8 cellular contexts compared by ENCODE assay signal in genomic region chr3:72997421-72997961, GRCh38. TPM values are rescaled to one million over a fixed set of nuclear protein-coding genes. Genes with fewer than 3 reads are reported as not detected.
DNase-seq lines count a peak whose midpoint lies in the region; ATAC-seq, FAIRE-seq and TF ChIP-seq lines count a peak whose summit lies in the region.

No MANE protein-coding gene starts in this region.

- peaks cover 38% of the 10 kb centered on the region for H3K36me3 ChIP-seq in BE2C
- peaks cover 33% of the 10 kb centered on the region for H3K36me3 ChIP-seq in SU-DHL-6 (ENCODE audit: low read length)
- no peaks in the 10 kb centered on the region for H3K36me3 ChIP-seq in kidney (ENCODE audit: control insufficient read depth in 1 of 2, insufficient read depth in 2 of 2, low read length in 2 of 2)

- peak overlapping the region; percentile 99 for H3K4me2 ChIP-seq in SU-DHL-6 (ENCODE audit: low read depth, low read length, poor library complexity, severe bottlenecking)

- FAIRE-seq in kidney (lab: Jason Lieb, UNC): no peak

- ATAC-seq in GM18519 (IDR thresholded peaks at IDR 0.05; ENCODE audit: low FRiP score, unreplicated experiment) (peak; percentile 31), GM19467 (IDR thresholded peaks at IDR 0.05; ENCODE audit: unreplicated experiment) (no peak)

- no peaks in the 10 kb centered on the region for H3K4me1 ChIP-seq in BE2C
- peaks cover 4 to 14% of the 10 kb centered on the region in 2 donors for H3K4me1 ChIP-seq in kidney (ENCODE audit: control insufficient read depth in 1 of 2, insufficient read depth in 1 of 2, low read depth in 1 of 2, low read length in 2 of 2)

- DNase-seq in BE2C (peak; percentile 44), HuH-7 (ENCODE audit: low spot score) (peak; percentile 17), cardiac fibroblast (ENCODE audit: low read depth in 2 of 2) (peak; percentile 68 to 76), kidney (no peak)
- DNase-seq in stimulated activated CD4-positive, alpha-beta T cell treated with anti-CD3 and anti-CD28 coated beads, Interleukin-2, amount 100 ng/mL, for 4 hours (ENCODE audit: low read depth): peak; percentile 11

- no peaks in the 10 kb centered on the region for H3K27me3 ChIP-seq in BE2C
- H3K27me3 ChIP-seq in SU-DHL-6 (ENCODE audit: low read length): no peaks in the 10 kb centered on the region

- TF ChIP-seq CTCF in BE2C (IDR thresholded peaks at IDR 0.05; ENCODE audit: low read depth, low read length) (peak; percentile 70), SU-DHL-6 (IDR thresholded peaks at IDR 0.05; ENCODE audit: insufficient read depth, low read length, poor library complexity, severe bottlenecking) (peak; percentile 42), cardiac fibroblast (IDR thresholded peaks at IDR 0.05; ENCODE audit: low read depth, low read length) (peak; percentile 44), kidney (IDR thresholded peaks at IDR 0.05; ENCODE audit: borderline replicate concordance, extremely low read depth, insufficient read depth) (peak; percentile 34)

- H3K4me3 ChIP-seq in BE2C (ENCODE audit: low read depth, low read length) (peak overlapping the region; percentile 92), SU-DHL-6 (ENCODE audit: insufficient read depth, low read length, poor library complexity, severe bottlenecking) (peak overlapping the region; percentile 81), cardiac fibroblast (replicated peaks in 1 of 2; ENCODE audit: low read depth in 2 of 2, low read length in 2 of 2) (peak overlapping the region; percentile 83 to 85), kidney (ENCODE audit: low read length in 2 of 2) (peak overlapping the region; percentile 93 to 95)

- no peaks in the 10 kb centered on the region for H3K9me2 ChIP-seq in SU-DHL-6 (replicated peaks; ENCODE audit: insufficient read depth, low read length)

- H3K79me2 ChIP-seq in SU-DHL-6 (ENCODE audit: insufficient read depth, low read length): peaks cover 57% of the 10 kb centered on the region

- H3K9me3 ChIP-seq in BE2C (no peaks in the 10 kb centered on the region), SU-DHL-6 (ENCODE audit: insufficient read depth, low read length) (no peaks in the 10 kb centered on the region), kidney (ENCODE audit: control insufficient read depth in 1 of 2, low read length in 2 of 2) (no peaks in the 10 kb centered on the region)

- H4K20me1 ChIP-seq in SU-DHL-6 (ENCODE audit: low read depth, low read length): peaks cover 36% of the 10 kb centered on the region

- peaks cover 11% of the 10 kb centered on the region; the same call in 1 of the 2 replicates for H3F3A ChIP-seq in SU-DHL-6 (ENCODE audit: insufficient read depth)

- peak overlapping the region; percentile 72 for H2AFZ ChIP-seq in SU-DHL-6 (ENCODE audit: low read depth, low read length, severe bottlenecking)

- H3K9ac ChIP-seq in SU-DHL-6 (ENCODE audit: low read length) (peak overlapping the region; percentile 75), kidney (ENCODE audit: low read length in 2 of 2) (peak overlapping the region; percentile 90 to 91)

- H3K27ac ChIP-seq in SU-DHL-6 (ENCODE audit: low read depth, low read length): peak overlapping the region; percentile 69
- peak overlapping the region; percentile 84 to 94 for H3K27ac ChIP-seq in kidney (ENCODE audit: low read depth in 2 of 2, low read length in 2 of 2)

- intact Hi-C loops in kidney (cut with DNase I): no loop called here

RNA-seq across cellular contexts. Expression of gene PPP4R2, which starts 0.9 kb away (rescaled TPM):
- 35.1 TPM for polyA plus RNA-seq in BE2C (2012; ENCODE audit: insufficient read depth, insufficient read length, low read depth)
- total RNA-seq in kidney: 72.0 TPM
- 14.5 TPM for polyA plus RNA-seq in kidney (ENCODE audit: insufficient read depth, low read depth, low replicate concordance)
